In the genomic region with DNA sequence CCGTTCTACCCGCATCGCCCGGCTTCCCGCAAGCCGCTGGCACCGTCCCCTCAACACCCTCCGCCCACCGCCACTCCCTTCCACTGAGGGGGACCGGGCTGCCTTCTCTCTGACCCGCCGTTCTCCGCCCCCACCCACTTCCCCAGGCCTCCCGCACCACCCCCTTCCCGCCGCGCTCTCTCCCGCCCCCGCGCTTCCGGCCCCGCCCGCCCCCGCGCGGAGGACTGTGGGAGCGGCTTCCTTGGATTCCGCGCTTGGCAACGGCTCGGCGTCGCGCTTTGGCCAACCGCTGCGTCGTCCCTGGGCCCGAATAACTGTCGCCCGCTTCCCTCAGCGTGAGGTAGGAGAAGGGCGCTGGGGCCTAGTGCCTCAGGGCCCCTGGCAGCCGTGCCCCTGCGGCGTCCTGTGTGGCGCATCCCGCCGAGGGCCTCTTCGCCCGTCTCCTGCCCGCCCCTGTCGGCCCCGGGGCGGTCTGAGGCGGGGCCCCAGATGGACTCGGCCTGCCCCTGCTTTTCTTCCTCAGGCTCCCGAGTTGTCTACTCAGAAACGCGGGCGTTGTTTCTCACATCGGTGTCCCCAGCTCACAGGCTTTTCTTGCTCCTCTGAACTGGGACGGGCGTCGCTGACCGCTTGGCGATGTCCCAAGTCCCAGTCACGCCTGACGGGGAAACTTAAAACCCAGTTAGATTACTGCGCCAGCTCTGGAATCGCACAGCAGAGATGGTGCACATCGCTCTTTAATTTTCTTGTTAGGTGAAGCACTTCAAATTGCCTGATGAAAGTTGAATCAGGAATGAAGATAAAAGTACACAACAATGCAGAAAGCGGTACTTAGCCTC, we compare ENCODE assay signal across 8 cellular contexts. TPM values are rescaled to one million over a fixed set of nuclear protein-coding genes. Genes with fewer than 3 reads are reported as not detected.
DNase-seq lines count a peak whose midpoint lies in the region; ATAC-seq and TF ChIP-seq lines count a peak whose summit lies in the region.

A gene with protein sequence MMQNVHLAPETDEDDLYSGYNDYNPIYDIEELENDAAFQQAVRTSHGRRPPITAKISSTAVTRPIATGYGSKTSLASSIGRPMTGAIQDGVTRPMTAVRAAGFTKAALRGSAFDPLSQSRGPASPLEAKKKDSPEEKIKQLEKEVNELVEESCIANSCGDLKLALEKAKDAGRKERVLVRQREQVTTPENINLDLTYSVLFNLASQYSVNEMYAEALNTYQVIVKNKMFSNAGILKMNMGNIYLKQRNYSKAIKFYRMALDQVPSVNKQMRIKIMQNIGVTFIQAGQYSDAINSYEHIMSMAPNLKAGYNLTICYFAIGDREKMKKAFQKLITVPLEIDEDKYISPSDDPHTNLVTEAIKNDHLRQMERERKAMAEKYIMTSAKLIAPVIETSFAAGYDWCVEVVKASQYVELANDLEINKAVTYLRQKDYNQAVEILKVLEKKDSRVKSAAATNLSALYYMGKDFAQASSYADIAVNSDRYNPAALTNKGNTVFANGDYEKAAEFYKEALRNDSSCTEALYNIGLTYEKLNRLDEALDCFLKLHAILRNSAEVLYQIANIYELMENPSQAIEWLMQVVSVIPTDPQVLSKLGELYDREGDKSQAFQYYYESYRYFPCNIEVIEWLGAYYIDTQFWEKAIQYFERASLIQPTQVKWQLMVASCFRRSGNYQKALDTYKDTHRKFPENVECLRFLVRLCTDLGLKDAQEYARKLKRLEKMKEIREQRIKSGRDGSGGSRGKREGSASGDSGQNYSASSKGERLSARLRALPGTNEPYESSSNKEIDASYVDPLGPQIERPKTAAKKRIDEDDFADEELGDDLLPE (plus strand): TSS at position 241 of the 839 bp plus-strand sequence. CDS start 7,229 bp downstream, outside the sequence.

- ATAC-seq in GM18909 (IDR thresholded peaks at IDR 0.05; ENCODE audit: poor library complexity, unreplicated experiment) (peak; percentile 86), HG03139 (IDR thresholded peaks at IDR 0.05; ENCODE audit: unreplicated experiment) (peak; percentile 75), activated B cell treated with CpG ODN at 0.5 μM for 24 hours (ENCODE audit: low read depth) (peak; percentile 90)

- peaks cover 6% of the 10 kb centered on the region for H3K36me3 Mint-ChIP-seq in activated B cell treated with CpG ODN at 0.5 μM for 24 hours (ENCODE audit: low read depth)

- peak within 1 kb of the TSS; percentile 89 for H3K27ac Mint-ChIP-seq in activated B cell treated with CpG ODN at 0.5 μM for 24 hours

- intact Hi-C loops in activated B cell treated with CpG ODN at 0.5 μM for 24 hours (cut with micrococcal nuclease), result loop anchor here (1.0 to 5.0 kb wide), 8 partner anchors 23 to 1036 kb away; a partner anchor contains a TSS

- peaks cover 9% of the 10 kb centered on the region for H3K9me3 Mint-ChIP-seq in activated B cell treated with CpG ODN at 0.5 μM for 24 hours

- no peak for TF ChIP-seq CTCF in activated B cell treated with CpG ODN at 0.5 μM for 24 hours (IDR thresholded peaks at IDR 0.05)
- TF ChIP-seq CTCF in cardiac fibroblast (IDR thresholded peaks at IDR 0.05; ENCODE audit: low read depth, low read length), result no peak

- H3K4me3 Mint-ChIP-seq in activated B cell treated with CpG ODN at 0.5 μM for 24 hours, result peak within 1 kb of the TSS; percentile 92

- H3K4me1 Mint-ChIP-seq in activated B cell treated with CpG ODN at 0.5 μM for 24 hours, result peaks cover 18% of the 10 kb centered on the region

- CTCF ChIA-PET in activated B cell treated with CpG ODN at 0.5 μM for 24 hours (lab: Charles Lee), result no interaction called here

- H3K27me3 Mint-ChIP-seq in activated B cell treated with CpG ODN at 0.5 μM for 24 hours, result no peaks in the 10 kb centered on the region

- peak; percentile 93 for DNase-seq in AG08396 (ENCODE audit: low spot score)
- peak; percentile 35 for DNase-seq in NCI-H2227 treated with DMSO at 0.1 percent for 48 hours (lab: John Stamatoyannopoulos, UW)
- peak; percentile 92 for DNase-seq in activated B cell treated with CpG ODN at 0.5 μM for 24 hours
- DNase-seq in cardiac fibroblast (ENCODE audit: low read depth in 2 of 2), result peak; percentile 84 to 93
- DNase-seq in inferior parietal cortex (ENCODE audit: extremely low spot score), result peak; percentile 90
- peak; percentile 47 for DNase-seq in smooth muscle cell of the brain vasculature (ENCODE audit: low read depth, low spot score)

- peak within 1 kb of the TSS; percentile 59 to 80 for H3K4me3 ChIP-seq in cardiac fibroblast (replicated peaks in 1 of 2; ENCODE audit: low read depth in 2 of 2, low read length in 2 of 2)

- POLR2A ChIA-PET in activated B cell treated with CpG ODN at 0.5 μM for 24 hours (lab: Charles Lee), result interaction anchor here (1.2 to 2.3 kb wide), 2 partner anchors 21 to 41 kb away, joined by 4 to 14 read pairs; a partner anchor contains a TSS

RNA-seq across cellular contexts. Expression of the gene that starts here (rescaled TPM):
- 16.4 and 17.3 TPM in 2 replicates for total RNA-seq in activated B cell treated with CpG ODN at 0.5 μM for 24 hours

Comparison
In these comparisons a context has a peak if more than half of its experiments do, and no peak if none do; other contexts are left out.
1. Peak in every context shown above with its lines: DNase-seq, ATAC-seq and H3K4me3 ChIP-seq.
2. DNase-seq: peak in every context shown above with its lines; median percentile 93 in AG08396; 92 in activated B cell treated with CpG ODN at 0.5 μM for 24 hours; 90 in inferior parietal cortex; 88 in cardiac fibroblast; 47 in smooth muscle cell of the brain vasculature; 35 in NCI-H2227 treated with DMSO at 0.1 percent for 48 hours.